ENCODE assay signal across 1 cellular context in genomic region chr4:166577639-166578038, GRCh38.
TF ChIP-seq lines count a peak whose summit lies in the region.

No MANE protein-coding gene starts in this region.

TF ChIP-seq in HCT116, 20 proteins besides CTCF, POLR2A, EP300 and RAD21 (continued from another document):
- no peak for TF ChIP-seq REST (IDR thresholded peaks at IDR 0.05; ENCODE audit: low read depth)
- no peak for TF ChIP-seq ELF1 (IDR thresholded peaks at IDR 0.05; ENCODE audit: borderline replicate concordance, low read depth)
- no peak for TF ChIP-seq ZBTB33 (IDR thresholded peaks at IDR 0.05; ENCODE audit: extremely low read depth, insufficient replicate concordance, low read length)
- TF ChIP-seq EGR1 (IDR thresholded peaks at IDR 0.05; ENCODE audit: low read depth), result no peak
